ENCODE assay signal across 20 cellular contexts in the genomic region with DNA sequence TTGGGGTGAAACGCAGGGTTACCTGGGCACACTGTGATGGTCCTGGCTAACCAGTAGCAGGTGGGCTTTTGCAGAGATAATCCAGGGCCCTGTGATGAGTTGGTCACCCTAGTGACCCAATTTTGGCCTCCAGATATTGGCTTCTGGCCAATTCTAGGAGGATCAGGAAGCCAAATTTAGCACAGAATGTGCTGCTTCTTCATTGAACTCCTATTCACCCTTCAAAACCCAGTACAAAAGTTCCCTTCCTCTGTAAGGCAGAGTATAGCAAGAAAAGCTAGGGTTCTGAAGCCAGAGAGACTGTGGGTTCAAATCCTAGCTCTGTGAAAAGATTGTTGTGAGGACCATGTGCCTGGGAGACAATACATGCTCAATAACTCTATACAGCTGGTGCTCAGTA.
"Had no signal": no experiment of that assay in that cellular context is flagged by ENCODE, and none has a peak within 500 bp of the region (broad histone marks: within the 10 kb centered on the region; RNA-seq: fewer than 3 reads in every experiment).

No MANE protein-coding gene starts in this region.

- DNase-seq: activated CD4-positive, alpha-beta memory T cell treated with anti-CD3 and anti-CD28 coated beads for 36 hours; activated CD4-positive, CD25-positive, alpha-beta regulatory T cell treated with anti-CD3 and anti-CD28 coated beads, Interleukin-2, amount 50 U/mL, for 72 hours; effector memory CD8-positive, alpha-beta T cell; foreskin keratinocyte; glutamatergic neuron; hippocampal formation; islet precursor cell; nephron progenitor cell; right cardiac atrium; stimulated activated CD4-positive, alpha-beta T cell treated with anti-CD3 and anti-CD28 coated beads, Interleukin-4, amount 100 ng/mL, for 1 hour; SW 1271; T-helper 2 cell; upper lobe of right lung had no signal

- H3K27ac ChIP-seq: cardiac muscle cell, foreskin keratinocyte, upper lobe of right lung, VCaP had no signal

- H3K27me3 ChIP-seq: cardiac muscle cell, stomach, upper lobe of right lung had no signal

- H3K4me3 ChIP-seq: cardiac muscle cell, lung, smooth muscle cell, stomach, upper lobe of right lung had no signal

- H3K9me3 ChIP-seq: stomach, thoracic aorta, upper lobe of right lung had no signal

- H3K36me3 ChIP-seq: cardiac muscle cell, stomach, thoracic aorta, upper lobe of right lung had no signal

- H3K4me1 ChIP-seq: foreskin keratinocyte had no signal

- H3K4me2 ChIP-seq: smooth muscle cell had no signal

- ATAC-seq: effector memory CD8-positive, alpha-beta T cell; foreskin keratinocyte; stimulated activated effector memory CD8-positive, alpha-beta T cell treated with anti-CD3 and anti-CD28 coated beads, Interleukin-12 subunit alpha, Interleukin-12 subunit beta, amount 100 ng/mL, for 72 hours; upper lobe of right lung had no signal
